ENCODE assay signal across 8 cellular contexts in the genomic region with DNA sequence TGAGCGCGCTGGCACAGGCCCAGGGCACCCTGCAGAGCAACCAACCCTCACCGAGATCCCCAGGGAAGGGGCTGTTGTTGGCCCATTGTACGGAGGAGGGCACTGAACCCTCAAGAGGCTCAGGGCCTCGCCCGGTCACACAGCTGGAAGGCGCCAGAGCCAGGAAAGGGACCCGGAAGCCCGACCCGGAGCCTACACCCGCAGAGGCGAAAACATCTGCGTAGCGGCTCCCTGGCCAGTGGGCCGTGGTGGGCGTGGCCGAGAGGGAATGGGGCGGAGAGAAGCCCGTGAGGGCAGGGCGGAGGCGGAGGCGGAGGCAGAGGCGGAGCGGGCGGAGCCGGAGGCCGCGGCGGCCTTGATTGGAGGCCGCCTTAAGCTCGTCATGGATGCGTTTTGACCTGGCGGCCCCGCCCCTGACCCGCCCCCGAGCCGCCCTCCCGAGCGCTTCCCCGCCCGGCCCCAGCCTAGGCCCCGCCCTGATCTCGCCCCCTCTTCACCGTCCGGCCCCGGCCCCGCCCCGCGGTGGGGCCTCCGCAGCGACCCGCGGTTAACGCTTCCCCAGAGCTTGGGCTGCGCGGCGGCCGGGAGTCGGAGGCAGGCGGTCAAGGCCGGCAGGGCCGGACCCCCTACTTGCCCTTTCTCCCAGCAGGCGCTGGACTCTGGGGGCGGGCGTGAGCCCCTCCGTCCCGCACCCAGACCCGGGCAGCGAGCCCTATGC. TPM values are rescaled to one million over a fixed set of nuclear protein-coding genes. Genes with fewer than 3 reads are reported as not detected.
A peak's percentile ranks its signal among the peaks of the same experiment; 100 is the strongest.
DNase-seq lines count a peak whose midpoint lies in the region; ATAC-seq and TF ChIP-seq lines count a peak whose summit lies in the region.

No MANE protein-coding gene starts in this region.

- H3K27ac ChIP-seq in endodermal cell (ENCODE audit: low read depth, low read length), result no peak overlapping the region

- H3K4me3 ChIP-seq in NT2/D1 (ENCODE audit: insufficient read length, low read depth), result peak overlapping the region; percentile 60
- peak overlapping the region; percentile 77 for H3K4me3 ChIP-seq in endodermal cell (ENCODE audit: low read length)

- H3K4me1 Mint-ChIP-seq in endodermal cell, result no peaks in the 10 kb centered on the region

- peaks cover 25% of the 10 kb centered on the region for H3K4me1 ChIP-seq in NT2/D1 (ENCODE audit: insufficient read depth, insufficient read length)
- peaks cover 4% of the 10 kb centered on the region for H3K4me1 ChIP-seq in endodermal cell (ENCODE audit: control insufficient read depth, insufficient read depth, low read length)

- H3K9ac ChIP-seq in NT2/D1 (ENCODE audit: insufficient read length, low read depth) (peak overlapping the region; percentile 90), endodermal cell (ENCODE audit: extremely low read depth, low read length, poor library complexity, severe bottlenecking) (no peak overlapping the region)

- peaks cover 19% of the 10 kb centered on the region for H3K27me3 ChIP-seq in NT2/D1 (ENCODE audit: insufficient read depth, insufficient read length)
- H3K27me3 ChIP-seq in endodermal cell (ENCODE audit: control insufficient read depth, insufficient read depth, low read length, poor library complexity, severe bottlenecking), result peaks cover 16% of the 10 kb centered on the region

- peak overlapping the region; percentile 70 for H3K4me3 Mint-ChIP-seq in endodermal cell

- WGBS in endodermal cell (ENCODE audit: insufficient coverage in 1 of 2, insufficient read length in 1 of 2), 2 experiments, result 4 to 14% methylated on average over 15 to 65 of the region's 69 CpGs

- H3K9me3 ChIP-seq in NT2/D1 (ENCODE audit: insufficient read depth, low read length) (no peaks in the 10 kb centered on the region), endodermal cell (ENCODE audit: control insufficient read depth, low read length) (no peaks in the 10 kb centered on the region)

- no peak overlapping the region for H3K27ac Mint-ChIP-seq in endodermal cell

- in situ Hi-C loops in Caki2 (cut with HindIII; ENCODE audit: low pct_unique_long_range_greater_than_20kb, low sequenced_read_pairs), result no loop called here

- peak; percentile 98 for DNase-seq in Caki2 (ENCODE audit: low read depth)
- DNase-seq in HUDEP-2 (lab: John Stamatoyannopoulos, UW; ENCODE audit: unreplicated experiment in 76 of 76), result peak in 73 of 76 experiments; percentile 43 to 99 (median 87)
- peak; percentile 95 for DNase-seq in NT2/D1 (ENCODE audit: low read depth, low spot score)
- peak; percentile 81 for DNase-seq in activated CD8-positive, alpha-beta memory T cell treated with anti-CD3 and anti-CD28 coated beads, Interleukin-2, amount 50 U/mL, for 24 hours (ENCODE audit: extremely low read depth)
- DNase-seq in endodermal cell, result peak; percentile 99
- DNase-seq in midbrain (lab: John Stamatoyannopoulos, UW), result peak; percentile 96
- DNase-seq in stimulated activated CD8-positive, alpha-beta memory T cell treated with anti-CD3 and anti-CD28 coated beads, Interleukin-15, amount 100 ng/mL, for 4 hours (ENCODE audit: low read depth in 2 of 2), result peak; percentile 85 to 88

- ATAC-seq in GM21390 (IDR thresholded peaks at IDR 0.05; ENCODE audit: unreplicated experiment), result peak; percentile 63

- H3K36me3 ChIP-seq in NT2/D1 (ENCODE audit: insufficient read depth, insufficient read length, low read length) (peaks cover 22% of the 10 kb centered on the region), endodermal cell (ENCODE audit: control insufficient read depth, insufficient read depth, low read length) (peaks cover 9% of the 10 kb centered on the region)

- peaks cover 10% of the 10 kb centered on the region for H3K36me3 Mint-ChIP-seq in endodermal cell (ENCODE audit: low read depth)

- no peaks in the 10 kb centered on the region for H3K9me3 Mint-ChIP-seq in endodermal cell

- H3K27me3 Mint-ChIP-seq in endodermal cell (ENCODE audit: insufficient read depth), result peaks cover 18% of the 10 kb centered on the region

- TF ChIP-seq CTCF in endodermal cell (conservative IDR thresholded peaks at IDR 0.05), result no peak

RNA-seq across cellular contexts. Expression of a gene that starts 2.1 kb away (rescaled TPM):
- total RNA-seq in Caki2 (2014; rRNA removed; shearing (Covaris generic); ENCODE audit: low replicate concordance), result 64.3 and 67.6 TPM in 2 replicates
- total RNA-seq in endodermal cell, result 10 to 100 TPM; 14.3 to 18.7 TPM
- polyA plus RNA-seq in endodermal cell (2013, experiment 1 of 2), result 18.3 TPM
- 18.5 TPM for polyA plus RNA-seq in endodermal cell (2013, experiment 2 of 2)

RNA-seq across cellular contexts. Expression of a gene that starts 10.5 kb away (rescaled TPM):
- 66.2 and 86.3 TPM in 2 replicates for total RNA-seq in Caki2 (2014; rRNA removed; shearing (Covaris generic); ENCODE audit: low replicate concordance)
- total RNA-seq in endodermal cell, result 10 to 100 TPM; 28.1 to 28.5 TPM
- polyA plus RNA-seq in endodermal cell (2013, experiment 1 of 2), result 23.9 TPM
- polyA plus RNA-seq in endodermal cell (2013, experiment 2 of 2), result 19.5 TPM

RNA-seq across cellular contexts. Expression of a gene that starts 22.7 kb away (rescaled TPM):
- total RNA-seq in Caki2 (2014; rRNA removed; shearing (Covaris generic); ENCODE audit: low replicate concordance), result not detected in 2 replicates
- 100 to 1,000 TPM in 1 of 2 donors, 10 to 100 TPM in 1; 48.9 to 133 TPM for total RNA-seq in endodermal cell
- 71.6 TPM for polyA plus RNA-seq in endodermal cell (2013, experiment 1 of 2)
- polyA plus RNA-seq in endodermal cell (2013, experiment 2 of 2), result 66.6 TPM

Comparison
In these comparisons a context has a peak if more than half of its experiments do, and no peak if none do; other contexts are left out.
1. RNA of a gene that starts 22.7 kb away (total RNA-seq): 48.9 to 133 TPM in endodermal cell; not detected in Caki2; every median in the first group is over 10 times any median in the second.
2. Peak in every context shown above with its lines, with median percentiles within 50 percentile points of each other: DNase-seq.